15 cellular contexts compared by ENCODE assay signal in genomic region chr12:12176402-12176801, GRCh38.
A peak's percentile ranks its signal among the peaks of the same experiment; 100 is the strongest.
DNase-seq lines count a peak whose midpoint lies in the region; ATAC-seq, FAIRE-seq and TF ChIP-seq lines count a peak whose summit lies in the region.
"Had no signal": no experiment of that assay in that cellular context is flagged by ENCODE, and none has a peak within 500 bp of the region (broad histone marks: within the 10 kb centered on the region; RNA-seq: fewer than 3 reads in every experiment).

No MANE protein-coding gene starts in this region.

- H3K9me3 ChIP-seq in neuronal stem cell (replicated peaks in 1 of 2; ENCODE audit: control insufficient read depth in 2 of 2, insufficient read depth in 1 of 2, low read depth in 1 of 2, low read length in 2 of 2), result no peaks in the 10 kb centered on the region
- H3K9me3 ChIP-seq: right atrium auricular region had no signal

- no peak overlapping the region for H3K4ac ChIP-seq in neuronal stem cell (ENCODE audit: low read length)

- no peak overlapping the region for H3K4me3 ChIP-seq in neuronal stem cell (ENCODE audit: low read length in 2 of 2)
- H3K4me3 ChIP-seq: right atrium auricular region had no signal

- H3K27ac Mint-ChIP-seq in activated B cell treated with CpG ODN at 0.5 μM for 24 hours, result no peak overlapping the region
- H3K27ac Mint-ChIP-seq: activated CD4-positive, alpha-beta T cell treated with anti-CD3 and anti-CD28 coated beads, Interleukin-2, amount 10 ng/mL, durations not matched to agents 24 days and 14 days; CD14-positive monocyte had no signal

- DNase-seq in GM12891 (ENCODE audit: insufficient read length, low spot score) (no peak), GM19239 (ENCODE audit: insufficient read length, low spot score) (no peak), activated B cell treated with CpG ODN at 0.5 μM for 24 hours (no peak), GDM1 (lab: John Stamatoyannopoulos, UW) (no peak), neuronal stem cell (ENCODE audit: low spot score) (no peak)
- DNase-seq: activated CD4-positive, alpha-beta T cell treated with anti-CD3 and anti-CD28 coated beads, Interleukin-2, amount 10 ng/mL, durations not matched to agents 24 days and 14 days; DMS 273 treated with DMSO at 0.1 percent for 48 hours; NCI-H2029; substantia nigra had no signal

- H3K9me3 Mint-ChIP-seq in activated B cell treated with CpG ODN at 0.5 μM for 24 hours, result no peaks in the 10 kb centered on the region
- H3K9me3 Mint-ChIP-seq: activated CD4-positive, alpha-beta T cell treated with anti-CD3 and anti-CD28 coated beads, Interleukin-2, amount 10 ng/mL, durations not matched to agents 24 days and 14 days; CD14-positive monocyte had no signal

- H2BK15ac ChIP-seq in neuronal stem cell (ENCODE audit: low read length), result no peak overlapping the region

- no peak overlapping the region for H3K23ac ChIP-seq in neuronal stem cell (ENCODE audit: low read depth, low read length, poor library complexity)

- H3K79me1 ChIP-seq in neuronal stem cell (ENCODE audit: low read depth, low read length), result peaks cover 3% of the 10 kb centered on the region

- WGBS in neuronal stem cell (ENCODE audit: extremely low coverage in 2 of 2, insufficient read length in 2 of 2, insufficient replicate concordance in 1 of 2), 2 donors, result no CpG with 5 or more reads among the region's 3 CpGs

- H3K36me3 ChIP-seq in neuronal stem cell (replicated peaks in 1 of 2; ENCODE audit: control insufficient read depth in 2 of 2, insufficient read depth in 2 of 2, low read length in 2 of 2), result peaks cover 4 to 71% of the 10 kb centered on the region in 2 donors
- H3K36me3 ChIP-seq: right atrium auricular region had no signal

- H3K14ac ChIP-seq in neuronal stem cell (ENCODE audit: low read length), result no peak overlapping the region

- H3K4me2 ChIP-seq in neuronal stem cell (ENCODE audit: insufficient read depth, low read length, poor library complexity, severe bottlenecking), result no peak overlapping the region

- no peak overlapping the region for H2AK5ac ChIP-seq in neuronal stem cell (ENCODE audit: low read depth, low read length)

- H2BK12ac ChIP-seq in neuronal stem cell (ENCODE audit: low read length), result no peak overlapping the region

- no peaks in the 10 kb centered on the region for H3K27me3 ChIP-seq in neuronal stem cell (ENCODE audit: control insufficient read depth in 3 of 3, insufficient read depth in 3 of 3, low read depth in 1 of 3, low read length in 3 of 3)
- H3K27me3 ChIP-seq: right atrium auricular region had no signal

- POLR2A ChIA-PET in activated B cell treated with CpG ODN at 0.5 μM for 24 hours (lab: Charles Lee), result interaction anchor here (0.6 kb wide), 1 partner anchor 9 kb away, joined by 5 read pairs; no protein-coding TSS in a partner anchor

- H2BK5ac ChIP-seq in neuronal stem cell (ENCODE audit: low read length), result no peak overlapping the region

- CTCF ChIA-PET in activated B cell treated with CpG ODN at 0.5 μM for 24 hours (lab: Charles Lee), result no interaction called here

- no peak for TF ChIP-seq CTCF in activated B cell treated with CpG ODN at 0.5 μM for 24 hours (IDR thresholded peaks at IDR 0.05)

- no peak for TF ChIP-seq POLR2A in GM12891 (IDR thresholded peaks at IDR 0.05; ENCODE audit: low read depth, low read length)

- H3K4me3 Mint-ChIP-seq in activated B cell treated with CpG ODN at 0.5 μM for 24 hours, result no peak overlapping the region
- H3K4me3 Mint-ChIP-seq: activated CD4-positive, alpha-beta T cell treated with anti-CD3 and anti-CD28 coated beads, Interleukin-2, amount 10 ng/mL, durations not matched to agents 24 days and 14 days; CD14-positive monocyte had no signal

- H3K4me1 Mint-ChIP-seq in activated B cell treated with CpG ODN at 0.5 μM for 24 hours, result peaks cover 3% of the 10 kb centered on the region
- H3K4me1 Mint-ChIP-seq: CD14-positive monocyte had no signal

- H3K27ac ChIP-seq in neuronal stem cell (replicated peaks; ENCODE audit: low read length), result no peak overlapping the region
- H3K27ac ChIP-seq: right atrium auricular region had no signal

- H4K91ac ChIP-seq in neuronal stem cell (ENCODE audit: low read depth, low read length, poor library complexity), result no peak overlapping the region

- FAIRE-seq in GM12891 (lab: Jason Lieb, UNC), result peak; percentile 67
- FAIRE-seq in GM19239 (lab: Jason Lieb, UNC), result peak; percentile 68
- FAIRE-seq: bronchial epithelial cell had no signal

- intact Hi-C loops in activated B cell treated with CpG ODN at 0.5 μM for 24 hours (cut with micrococcal nuclease), result no loop called here

- no peak overlapping the region for H3K18ac ChIP-seq in neuronal stem cell (ENCODE audit: low read length)

- no peak overlapping the region for H4K8ac ChIP-seq in neuronal stem cell (ENCODE audit: low read depth, low read length)

- H2BK120ac ChIP-seq in neuronal stem cell (ENCODE audit: low read depth, low read length), result no peak overlapping the region

- no peak overlapping the region for H2AFZ ChIP-seq in neuronal stem cell (ENCODE audit: low read length)

- H3K36me3 Mint-ChIP-seq in activated B cell treated with CpG ODN at 0.5 μM for 24 hours (ENCODE audit: low read depth), result no peaks in the 10 kb centered on the region
- H3K36me3 Mint-ChIP-seq: CD14-positive monocyte had no signal

- ATAC-seq in HG03025 (IDR thresholded peaks at IDR 0.05; ENCODE audit: low FRiP score, unreplicated experiment) (peak; percentile 57), activated B cell treated with CpG ODN at 0.5 μM for 24 hours (ENCODE audit: low read depth) (peak; percentile 50), GM19455 (IDR thresholded peaks at IDR 0.05; ENCODE audit: unreplicated experiment) (no peak), HG03097 (IDR thresholded peaks at IDR 0.05; ENCODE audit: low FRiP score, unreplicated experiment) (no peak)

- H3K9ac ChIP-seq in neuronal stem cell (ENCODE audit: low read depth, low read length, poor library complexity), result no peak overlapping the region

- peaks cover 2% of the 10 kb centered on the region for H3K27me3 Mint-ChIP-seq in activated B cell treated with CpG ODN at 0.5 μM for 24 hours

- H3K4me1 ChIP-seq in neuronal stem cell (ENCODE audit: control insufficient read depth in 2 of 2, insufficient read depth in 1 of 2, low read depth in 1 of 2, low read length in 2 of 2), result no peaks in the 10 kb centered on the region
- H3K4me1 ChIP-seq: right atrium auricular region had no signal

TF ChIP-seq in GM12891, 5 proteins besides CTCF, POLR2A, EP300 and RAD21:
- TF ChIP-seq SPI1 (IDR thresholded peaks at IDR 0.05; ENCODE audit: low read depth, low read length) (peak; percentile 99), POU2F2 (IDR thresholded peaks at IDR 0.05; ENCODE audit: low read depth, low read length) (no peak)

Comparison
In these comparisons a context has a peak if more than half of its experiments do, and no peak if none do; other contexts are left out.
1. ATAC-seq: peak in HG03025 (single experiment) and activated B cell treated with CpG ODN at 0.5 μM for 24 hours (single experiment); none in GM19455 (single experiment) and HG03097 (single experiment).